In genomic region chr2:110838657-110839357, GRCh38 we compare ENCODE assay signal across 15 cellular contexts.
"Had no signal": no experiment of that assay in that cellular context is flagged by ENCODE, and none has a peak within 500 bp of the region (broad histone marks: within the 10 kb centered on the region; RNA-seq: fewer than 3 reads in every experiment).

No MANE protein-coding gene starts in this region.

- ATAC-seq: activated CD4-positive, CD25-positive, alpha-beta regulatory T cell treated with anti-CD3 and anti-CD28 coated beads, Interleukin-2, amount 50 U/mL, for 24 hours; esophagus mucosa; left colon; stimulated activated naive CD8-positive, alpha-beta T cell treated with anti-CD3 and anti-CD28 coated beads, Interleukin-15, Interleukin-2, amounts not matched to agents 100 U/mL and 50 U/mL, for 24 hours had no signal

- H3K9me3 Mint-ChIP-seq: activated naive CD8-positive, alpha-beta T cell treated with anti-CD3 and anti-CD28 coated beads, Interleukin-2, amount 10 ng/mL, durations not matched to agents 7 days and 5 days; central memory CD8-positive, alpha-beta T cell; naive B cell had no signal

- H3K4me3 ChIP-seq: coronary artery, right atrium auricular region had no signal

- H3K36me3 Mint-ChIP-seq: activated naive CD8-positive, alpha-beta T cell treated with anti-CD3 and anti-CD28 coated beads, Interleukin-2, amount 10 ng/mL, durations not matched to agents 7 days and 5 days; brain; naive B cell had no signal

- H3K27me3 Mint-ChIP-seq: central memory CD8-positive, alpha-beta T cell had no signal

- DNase-seq: activated naive CD4-positive, alpha-beta T cell; activated naive CD8-positive, alpha-beta T cell treated with anti-CD3 and anti-CD28 coated beads, Interleukin-2, amount 10 ng/mL, durations not matched to agents 7 days and 5 days; left colon; naive B cell; nucleus accumbens; stimulated activated CD4-positive, alpha-beta T cell treated with anti-CD3 and anti-CD28 coated beads, Interleukin-4, amount 100 ng/mL, for 24 hours; stimulated activated naive CD8-positive, alpha-beta T cell treated with anti-CD3 and anti-CD28 coated beads, Interleukin-15, Interleukin-2, amounts not matched to agents 100 U/mL and 50 U/mL, for 24 hours; trophoblast cell had no signal

- H3K4me1 ChIP-seq: right atrium auricular region had no signal

- H3K36me3 ChIP-seq: right atrium auricular region had no signal

- H3K4me3 Mint-ChIP-seq: activated naive CD8-positive, alpha-beta T cell treated with anti-CD3 and anti-CD28 coated beads, Interleukin-2, amount 10 ng/mL, durations not matched to agents 7 days and 5 days; central memory CD8-positive, alpha-beta T cell had no signal

- H3K27ac ChIP-seq: coronary artery, right atrium auricular region had no signal

- H3K27ac Mint-ChIP-seq: activated naive CD8-positive, alpha-beta T cell treated with anti-CD3 and anti-CD28 coated beads, Interleukin-2, amount 10 ng/mL, durations not matched to agents 7 days and 5 days; progenitor cell of endocrine pancreas had no signal

- H3K9me3 ChIP-seq: right atrium auricular region had no signal

- H3K4me1 Mint-ChIP-seq: naive B cell had no signal

- H3K27me3 ChIP-seq: right atrium auricular region had no signal
